Comparison of ENCODE assay signal across 14 cellular contexts in the genomic region with DNA sequence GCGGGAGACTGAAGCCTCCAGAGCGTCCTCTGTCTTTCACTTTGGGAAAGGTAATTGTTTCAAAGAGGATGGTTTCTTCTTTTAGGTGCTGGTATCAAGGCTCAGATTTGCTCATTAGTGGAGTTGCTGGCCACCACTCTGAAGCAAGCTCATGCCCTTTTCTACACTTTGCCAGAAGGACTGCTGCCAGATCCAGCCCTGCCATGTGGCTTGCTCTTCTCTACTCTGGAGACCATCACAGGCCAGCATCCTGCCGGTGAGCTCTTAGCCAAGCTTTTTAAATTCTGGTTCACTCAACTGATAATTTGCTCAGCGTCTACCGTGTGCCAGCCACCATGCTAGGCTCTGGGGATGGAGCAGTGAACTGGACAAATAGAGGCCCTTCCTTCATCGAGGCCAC. TPM values are rescaled to one million over a fixed set of nuclear protein-coding genes. Genes with fewer than 3 reads are reported as not detected.
"Had no signal": no experiment of that assay in that cellular context is flagged by ENCODE, and none has a peak within 500 bp of the region (broad histone marks: within the 10 kb centered on the region; RNA-seq: fewer than 3 reads in every experiment).

No MANE protein-coding gene starts in this region.

- H3K27ac ChIP-seq: cardiac muscle cell, foreskin keratinocyte, upper lobe of left lung had no signal

- H3K9me3 Mint-ChIP-seq: immature natural killer cell; stimulated activated naive CD8-positive, alpha-beta T cell treated with anti-CD3 and anti-CD28 coated beads, Interleukin-15, amount 100 ng/mL, for 72 hours had no signal

- H3K27me3 ChIP-seq: adrenal gland, cardiac muscle cell, foreskin keratinocyte, ovary, upper lobe of left lung had no signal

- H3K9me3 ChIP-seq: adrenal gland, ovary, upper lobe of left lung had no signal

- H3K27me3 Mint-ChIP-seq: stimulated activated naive CD8-positive, alpha-beta T cell treated with anti-CD3 and anti-CD28 coated beads, Interleukin-15, amount 100 ng/mL, for 72 hours had no signal

- DNase-seq: activated CD4-positive, alpha-beta T cell treated with anti-CD3 and anti-CD28 coated beads, Interleukin-2, amount 50 U/mL, for 4 hours; activated gamma-delta T cell treated with Interleukin-2 at 50 U/mL for 16 hours; cortex of kidney; effector CD4-positive, alpha-beta T cell; foreskin keratinocyte; immature natural killer cell; stimulated activated naive CD8-positive, alpha-beta T cell treated with anti-CD3 and anti-CD28 coated beads, Interleukin-15, amount 100 ng/mL, for 72 hours had no signal

- H3K4me3 Mint-ChIP-seq: stimulated activated naive CD8-positive, alpha-beta T cell treated with anti-CD3 and anti-CD28 coated beads, Interleukin-15, amount 100 ng/mL, for 72 hours had no signal

- ATAC-seq: activated CD4-positive, CD25-positive, alpha-beta regulatory T cell treated with anti-CD3 and anti-CD28 coated beads, Interleukin-2, amount 50 U/mL, for 24 hours; sciatic nerve; stimulated activated naive CD8-positive, alpha-beta T cell treated with anti-CD3 and anti-CD28 coated beads, Interleukin-15, amount 100 ng/mL, for 72 hours had no signal

- H3K36me3 ChIP-seq: ovary had no signal

- H3K4me3 ChIP-seq: adrenal gland, cardiac muscle cell, lung, ovary, upper lobe of left lung had no signal

RNA-seq across cellular contexts. Expression of gene SSTR2, which starts 32.3 kb away (rescaled TPM):
- total RNA-seq: foreskin keratinocyte had no signal
